9 cellular contexts compared by ENCODE assay signal in the genomic region with DNA sequence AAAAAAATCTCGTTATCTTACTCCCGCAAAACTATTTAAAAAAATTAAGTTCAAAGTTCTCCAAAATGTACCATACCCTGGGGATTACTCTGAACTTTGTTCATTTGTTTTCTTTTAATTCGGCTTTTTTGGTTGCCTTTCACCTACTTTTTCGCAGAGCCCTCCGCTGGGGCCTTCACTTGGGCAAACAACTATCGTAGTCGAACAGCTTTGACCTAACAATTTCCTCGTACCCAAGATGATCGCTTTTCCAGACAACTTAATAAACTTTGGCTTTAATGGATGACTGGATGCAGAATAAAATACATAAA. TPM values are rescaled to one million over a fixed set of nuclear protein-coding genes. Genes with fewer than 3 reads are reported as not detected.
A peak's percentile ranks its signal among the peaks of the same experiment; 100 is the strongest.
DNase-seq lines count a peak whose midpoint lies in the region; ATAC-seq, FAIRE-seq and TF ChIP-seq lines count a peak whose summit lies in the region.
"Had no signal": no experiment of that assay in that cellular context is flagged by ENCODE, and none has a peak within 500 bp of the region (broad histone marks: within the 10 kb centered on the region; RNA-seq: fewer than 3 reads in every experiment).

No MANE protein-coding gene starts in this region.

- H3K9ac ChIP-seq in BLaER1 (peak overlapping the region; percentile 80), KMS-11 (peak overlapping the region; percentile 91; the same call in 1 of the 2 replicates)

- H3K27me3 ChIP-seq in BLaER1 (no peaks in the 10 kb centered on the region), KMS-11 (ENCODE audit: insufficient read depth, low read depth) (no peaks in the 10 kb centered on the region)

- DNase-seq in central memory CD8-positive, alpha-beta T cell (ENCODE audit: low spot score in 2 of 2): no peak
- DNase-seq in natural killer cell (no peak), COLO829 (ENCODE audit: low spot score) (no peak), GM12891 (ENCODE audit: insufficient read length, low spot score) (no peak), Ammon's horn (ENCODE audit: low spot score) (no peak)
- no peak for DNase-seq in stimulated activated CD8-positive, alpha-beta memory T cell treated with anti-CD3 and anti-CD28 coated beads, Interleukin-4, amount 100 ng/mL, for 48 hours
- DNase-seq: NCI-H2029 treated with DMSO at 0.1 percent for 48 hours had no signal

- peak overlapping the region; percentile 93 for H3K27ac Mint-ChIP-seq in central memory CD8-positive, alpha-beta T cell (ENCODE audit: low read depth)
- H3K27ac Mint-ChIP-seq in natural killer cell: peak overlapping the region; percentile 97

- peak overlapping the region; percentile 91 for H3K4me3 Mint-ChIP-seq in central memory CD8-positive, alpha-beta T cell
- H3K4me3 Mint-ChIP-seq in natural killer cell: peak overlapping the region; percentile 94

- H3K9me3 Mint-ChIP-seq in central memory CD8-positive, alpha-beta T cell: no peaks in the 10 kb centered on the region
- H3K9me3 Mint-ChIP-seq in natural killer cell: no peaks in the 10 kb centered on the region

- H3K36me3 ChIP-seq in BLaER1: no peaks in the 10 kb centered on the region
- no peaks in the 10 kb centered on the region for H3K36me3 ChIP-seq in KMS-11 (ENCODE audit: insufficient read depth)

- no peaks in the 10 kb centered on the region for H3K79me2 ChIP-seq in KMS-11 (ENCODE audit: insufficient read depth, low read depth)

- H4K20me1 ChIP-seq in BLaER1 (no peaks in the 10 kb centered on the region), KMS-11 (ENCODE audit: insufficient read depth) (no peaks in the 10 kb centered on the region)

- no peak for ATAC-seq in central memory CD8-positive, alpha-beta T cell (replicated peaks; ENCODE audit: extremely low read depth, poor library complexity, severe bottlenecking)
- ATAC-seq in natural killer cell: no peak

- no peaks in the 10 kb centered on the region for H3K27me3 Mint-ChIP-seq in central memory CD8-positive, alpha-beta T cell
- H3K27me3 Mint-ChIP-seq in natural killer cell (ENCODE audit: low read depth in 2 of 2): no peaks in the 10 kb centered on the region

- H3K4me2 ChIP-seq in BLaER1: peak overlapping the region; percentile 94
- peak overlapping the region; percentile 84 for H3K4me2 ChIP-seq in KMS-11

- peak overlapping the region; percentile 85 for H3K27ac ChIP-seq in BLaER1
- H3K27ac ChIP-seq in KMS-11: peak overlapping the region; percentile 90

- no peak for TF ChIP-seq POLR2A in GM12891 (IDR thresholded peaks at IDR 0.05; ENCODE audit: low read depth, low read length)

- no peak for FAIRE-seq in GM12891 (lab: Jason Lieb, UNC)

- H3K9me3 ChIP-seq in BLaER1: no peaks in the 10 kb centered on the region

- H3K4me3 ChIP-seq in BLaER1 (peak overlapping the region; percentile 82), KMS-11 (IDR thresholded peaks at IDR 0.05; ENCODE audit: insufficient read depth, low read depth, low read length) (no peak overlapping the region)

- H2AFZ ChIP-seq in KMS-11 (ENCODE audit: low read depth): peak overlapping the region; percentile 88

- peaks cover 37% of the 10 kb centered on the region for H3K4me1 Mint-ChIP-seq in central memory CD8-positive, alpha-beta T cell
- H3K4me1 Mint-ChIP-seq in natural killer cell: peaks cover 38 to 40% of the 10 kb centered on the region in 2 donors

- H3K4me1 ChIP-seq in BLaER1 (peaks cover 52% of the 10 kb centered on the region), KMS-11 (ENCODE audit: low read depth, poor library complexity, severe bottlenecking) (peaks cover 34% of the 10 kb centered on the region)

- intact Hi-C loops in natural killer cell (cut with micrococcal nuclease): loop anchor here (1.0 kb wide), 1 partner anchor 26 kb away; a partner anchor contains a TSS

- H3K36me3 Mint-ChIP-seq in central memory CD8-positive, alpha-beta T cell (ENCODE audit: insufficient read depth): peaks cover 6% of the 10 kb centered on the region
- no peaks in the 10 kb centered on the region for H3K36me3 Mint-ChIP-seq in natural killer cell

- no peak for TF ChIP-seq CTCF in KMS-11 (conservative IDR thresholded peaks at IDR 0.05; ENCODE audit: low read depth, low read length)
- TF ChIP-seq CTCF in natural killer cell (IDR thresholded peaks at IDR 0.05): no peak

TF ChIP-seq in GM12891, 5 proteins besides CTCF, POLR2A, EP300 and RAD21:
- TF ChIP-seq SPI1 (IDR thresholded peaks at IDR 0.05; ENCODE audit: low read depth, low read length) (no peak), POU2F2 (IDR thresholded peaks at IDR 0.05; ENCODE audit: low read depth, low read length) (no peak), POLR2AphosphoS5 (IDR thresholded peaks at IDR 0.05; ENCODE audit: low read depth, low read length) (no peak), TAF1 (IDR thresholded peaks at IDR 0.05; ENCODE audit: low read depth, low read length) (no peak), PAX5 (IDR thresholded peaks at IDR 0.05; ENCODE audit: insufficient read depth, low read length, severe bottlenecking) (no peak)

RNA-seq across cellular contexts. Expression of a gene that starts 2.7 kb away (rescaled TPM):
- 10 to 100 TPM; 11.2 to 14.5 (median 12.1) TPM for total RNA-seq in natural killer cell
- 16.1 TPM for polyA plus RNA-seq in GM12891 (2012; ENCODE audit: low read depth, missing spikeins)

RNA-seq across cellular contexts. Expression of a gene that starts 5.4 kb away (rescaled TPM):
- total RNA-seq in natural killer cell: 10 to 100 TPM; 39.0 to 58.1 (median 51.5) TPM
- polyA plus RNA-seq in GM12891 (2012; ENCODE audit: low read depth, missing spikeins): 29.4 TPM

RNA-seq across cellular contexts. Expression of a gene that starts 25.0 kb away (rescaled TPM):
- total RNA-seq in natural killer cell: 1 to 10 TPM; 4.2 to 5.4 (median 5.1) TPM
- polyA plus RNA-seq in GM12891 (2012; ENCODE audit: low read depth, missing spikeins): 11.4 TPM

RNA-seq across cellular contexts. Expression of a gene that starts 26.6 kb away (rescaled TPM):
- total RNA-seq in natural killer cell: 100 to 1,000 TPM; 158 to 200 (median 177) TPM
- 43.2 TPM for polyA plus RNA-seq in GM12891 (2012; ENCODE audit: low read depth, missing spikeins)

RNA-seq across cellular contexts. Expression of a gene that starts 45.4 kb away (rescaled TPM):
- total RNA-seq in natural killer cell: 10 to 100 TPM; 35.8 to 70.3 (median 52.5) TPM
- polyA plus RNA-seq in GM12891 (2012; ENCODE audit: low read depth, missing spikeins): 9.3 TPM
